9 cellular contexts compared by ENCODE assay signal in the genomic region with DNA sequence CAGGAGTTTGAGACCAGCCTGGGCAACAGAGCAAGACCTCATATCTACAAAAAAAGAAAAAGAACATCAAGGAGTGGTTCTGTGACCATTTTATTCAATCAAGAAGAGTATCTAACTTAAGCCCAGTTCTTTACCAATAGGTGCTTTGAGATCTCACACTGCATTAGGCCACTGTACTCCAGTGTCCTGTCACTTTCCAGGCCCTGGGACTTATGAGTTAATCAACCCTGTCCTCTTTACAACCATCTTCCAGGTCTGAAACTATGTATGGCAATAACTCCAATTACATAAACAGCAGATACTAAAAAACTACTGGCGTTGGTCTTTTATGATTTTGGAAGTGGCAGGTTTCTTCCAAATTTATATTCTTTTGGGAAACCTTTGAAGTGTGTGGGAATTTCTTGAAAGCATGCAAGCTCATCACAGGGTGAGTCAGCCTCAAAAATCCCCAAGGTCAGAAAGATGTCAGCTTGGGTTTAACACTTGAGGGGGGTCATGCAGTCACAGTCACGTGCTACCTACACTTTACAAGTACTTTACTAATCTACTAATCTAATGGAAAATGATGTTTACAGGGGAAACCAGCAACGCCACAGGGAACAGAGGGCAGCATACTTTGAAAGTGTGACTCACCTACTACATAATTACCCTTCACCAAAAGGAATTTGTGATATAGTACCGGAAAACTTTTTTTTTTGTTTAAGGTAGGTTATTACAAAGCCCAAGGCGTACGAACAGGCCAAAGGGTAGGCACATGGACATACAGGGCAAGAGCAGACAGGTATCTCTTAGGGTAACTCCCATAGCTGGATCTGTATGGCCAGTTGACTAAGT.
DNase-seq lines count a peak whose midpoint lies in the region; ATAC-seq and TF ChIP-seq lines count a peak whose summit lies in the region.
"Had no signal": no experiment of that assay in that cellular context is flagged by ENCODE, and none has a peak within 500 bp of the region (broad histone marks: within the 10 kb centered on the region; RNA-seq: fewer than 3 reads in every experiment).

No MANE protein-coding gene starts in this region.

- no peak for DNase-seq in activated CD4-positive, CD25-positive, alpha-beta regulatory T cell (lab: John Stamatoyannopoulos, UW)
- DNase-seq in epithelial cell of prostate (ENCODE audit: low read depth, low spot score) (peak; percentile 93), RPMI8226 (no peak), NCI-H2227 treated with DMSO at 0.1 percent for 48 hours (lab: John Stamatoyannopoulos, UW) (no peak)
- DNase-seq in stimulated activated CD4-positive, alpha-beta T cell treated with anti-CD3 and anti-CD28 coated beads, Interleukin-2, amount 100 ng/mL, for 4 hours (ENCODE audit: low read depth) = peak; percentile 32
- DNase-seq in activated CD4-positive, CD25-positive, alpha-beta regulatory T cell treated with anti-CD3 and anti-CD28 coated beads, Interleukin-2, amount 50 U/mL, for 72 hours = no peak

- H3K79me2 ChIP-seq in OCI-LY3 (ENCODE audit: low read length) = peaks cover 43% of the 10 kb centered on the region

- H3K36me3 ChIP-seq in OCI-LY3 (replicated peaks; ENCODE audit: low read depth, low read length) = peaks cover 33% of the 10 kb centered on the region

- no peaks in the 10 kb centered on the region for H3K27me3 ChIP-seq in OCI-LY3 (ENCODE audit: low read depth, low read length)

- H3K9me3 ChIP-seq in OCI-LY3 (ENCODE audit: insufficient read depth, low read length) = no peaks in the 10 kb centered on the region

- H2AFZ ChIP-seq in OCI-LY3 (ENCODE audit: low read depth, low read length) = no peak overlapping the region

- peak overlapping the region; percentile 28 for H3K4me2 ChIP-seq in OCI-LY3 (ENCODE audit: low read length)

- H3K4me1 ChIP-seq in OCI-LY3 (ENCODE audit: low read length) = peaks cover 34% of the 10 kb centered on the region

- ATAC-seq in activated CD4-positive, CD25-positive, alpha-beta regulatory T cell treated with anti-CD3 and anti-CD28 coated beads, Interleukin-2, amount 50 U/mL, for 24 hours = peak; percentile 89 to 91

- H3K27ac ChIP-seq in OCI-LY3 (ENCODE audit: low read length) = peak overlapping the region; percentile 28
- H3K27ac ChIP-seq in epithelial cell of prostate = peak overlapping the region; percentile 98
- H3K27ac ChIP-seq: C4-2B had no signal

- TF ChIP-seq CTCF in OCI-LY3 (IDR thresholded peaks at IDR 0.05; ENCODE audit: low read depth, low read length) = no peak

- H3K4me3 ChIP-seq in OCI-LY3 (ENCODE audit: low read length) = no peak overlapping the region

- no peak overlapping the region for H3K9ac ChIP-seq in OCI-LY3 (ENCODE audit: low read length)

- peaks cover 9% of the 10 kb centered on the region; the same call in 1 of the 2 replicates for H4K20me1 ChIP-seq in OCI-LY3 (ENCODE audit: insufficient read depth, low read length)

Comparison
In these comparisons a context has a peak if more than half of its experiments do, and no peak if none do; other contexts are left out.
1. DNase-seq: peak in epithelial cell of prostate (single experiment) and stimulated activated CD4-positive, alpha-beta T cell treated with anti-CD3 and anti-CD28 coated beads, Interleukin-2, amount 100 ng/mL, for 4 hours (single experiment); none in activated CD4-positive, CD25-positive, alpha-beta regulatory T cell (0 of 4), RPMI8226 (single experiment), activated CD4-positive, CD25-positive, alpha-beta regulatory T cell treated with anti-CD3 and anti-CD28 coated beads, Interleukin-2, amount 50 U/mL, for 72 hours (single experiment) and NCI-H2227 treated with DMSO at 0.1 percent for 48 hours (single experiment).